ENCODE assay signal across 1 cellular context in the genomic region with DNA sequence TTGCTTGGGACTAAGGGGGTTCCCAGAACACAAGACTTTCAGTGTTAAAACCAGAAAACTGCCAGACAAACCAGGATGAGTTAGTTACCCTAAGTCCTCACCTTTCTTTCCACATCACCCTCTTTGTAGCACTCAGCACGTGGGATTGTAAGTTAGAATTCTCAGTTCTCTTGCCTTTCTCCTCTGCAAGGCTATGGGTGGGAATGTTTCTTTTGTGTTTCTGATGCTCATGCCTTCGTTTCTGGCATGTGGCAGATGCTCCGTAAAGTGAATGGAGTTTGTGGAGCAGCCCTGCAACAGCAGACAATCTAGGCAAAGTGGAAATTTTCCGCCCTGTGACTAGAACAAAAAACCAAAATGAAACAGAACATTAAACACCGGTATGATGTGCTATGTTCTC.
A peak's percentile ranks its signal among the peaks of the same experiment; 100 is the strongest.
TF ChIP-seq lines count a peak whose summit lies in the region.

No MANE protein-coding gene starts in this region.

TF ChIP-seq in HepG2, 621 proteins besides CTCF, POLR2A, EP300 and RAD21 (continued from another document and continues in another):
- TF ChIP-seq AFF4 (CRISPR knock-in tag; IDR thresholded peaks at IDR 0.05) (no peak), ZNF747 (CRISPR knock-in tag; IDR thresholded peaks at IDR 0.05; ENCODE audit: borderline replicate concordance) (no peak), GATAD1 (CRISPR knock-in tag; IDR thresholded peaks at IDR 0.05) (no peak), ZFX (CRISPR knock-in tag; IDR thresholded peaks at IDR 0.05; ENCODE audit: low read depth) (no peak), RXRB (CRISPR knock-in tag; IDR thresholded peaks at IDR 0.05; ENCODE audit: borderline replicate concordance) (no peak), ZMYM2 (CRISPR knock-in tag; IDR thresholded peaks at IDR 0.05) (no peak), MED8 (CRISPR knock-in tag; IDR thresholded peaks at IDR 0.05; ENCODE audit: insufficient replicate concordance) (no peak), ZNF567 (CRISPR knock-in tag; IDR thresholded peaks at IDR 0.05; ENCODE audit: borderline replicate concordance) (peak; percentile 80; the same call in 1 of the 2 replicates), NFE2L1 (CRISPR knock-in tag; IDR thresholded peaks at IDR 0.05; ENCODE audit: borderline replicate concordance) (no peak), ZNF569 (CRISPR knock-in tag; IDR thresholded peaks at IDR 0.05; ENCODE audit: borderline replicate concordance) (no peak), ZNF329 (CRISPR knock-in tag; IDR thresholded peaks at IDR 0.05; ENCODE audit: low read depth) (no peak), KLF9 (CRISPR knock-in tag; IDR thresholded peaks at IDR 0.05; ENCODE audit: low read depth) (no peak), PHF20 (CRISPR knock-in tag; IDR thresholded peaks at IDR 0.05) (no peak), CCDC6 (CRISPR knock-in tag; IDR thresholded peaks at IDR 0.05) (no peak), MTF1 (CRISPR knock-in tag; IDR thresholded peaks at IDR 0.05) (no peak), ISL2 (CRISPR knock-in tag; IDR thresholded peaks at IDR 0.05) (no peak), NFKBIZ (CRISPR knock-in tag; IDR thresholded peaks at IDR 0.05) (no peak), RERE (CRISPR knock-in tag; IDR thresholded peaks at IDR 0.05; ENCODE audit: low read depth) (no peak), SMYD3 (CRISPR knock-in tag; IDR thresholded peaks at IDR 0.05) (no peak), ISX (CRISPR knock-in tag; conservative IDR thresholded peaks at IDR 0.05) (no peak), NFIC (IDR thresholded peaks at IDR 0.05; ENCODE audit: low read length) (no peak), ZBTB1 (CRISPR knock-in tag; IDR thresholded peaks at IDR 0.05; ENCODE audit: borderline replicate concordance) (no peak), ZNF337 (CRISPR knock-in tag; IDR thresholded peaks at IDR 0.05; ENCODE audit: borderline replicate concordance, low read depth) (no peak), ZNF775 (CRISPR knock-in tag; IDR thresholded peaks at IDR 0.05; ENCODE audit: borderline replicate concordance) (no peak), PTBP1 (IDR thresholded peaks at IDR 0.05; ENCODE audit: low read depth, low read length, poor library complexity, severe bottlenecking) (no peak), SYNCRIP (IDR thresholded peaks at IDR 0.05; ENCODE audit: insufficient read depth, low read depth, low read length) (no peak), ZBTB43 (CRISPR knock-in tag; conservative IDR thresholded peaks at IDR 0.05) (no peak), ZSCAN20 (CRISPR knock-in tag; IDR thresholded peaks at IDR 0.05; ENCODE audit: borderline replicate concordance) (no peak), ATF2 (CRISPR knock-in tag; IDR thresholded peaks at IDR 0.05) (no peak), SP1 (IDR thresholded peaks at IDR 0.05) (no peak), SP1 (CRISPR knock-in tag; IDR thresholded peaks at IDR 0.05) (no peak), BRD4 (CRISPR knock-in tag; IDR thresholded peaks at IDR 0.05) (no peak; the same call in 1 of the 2 replicates)
- TF ChIP-seq, protein P1, sequence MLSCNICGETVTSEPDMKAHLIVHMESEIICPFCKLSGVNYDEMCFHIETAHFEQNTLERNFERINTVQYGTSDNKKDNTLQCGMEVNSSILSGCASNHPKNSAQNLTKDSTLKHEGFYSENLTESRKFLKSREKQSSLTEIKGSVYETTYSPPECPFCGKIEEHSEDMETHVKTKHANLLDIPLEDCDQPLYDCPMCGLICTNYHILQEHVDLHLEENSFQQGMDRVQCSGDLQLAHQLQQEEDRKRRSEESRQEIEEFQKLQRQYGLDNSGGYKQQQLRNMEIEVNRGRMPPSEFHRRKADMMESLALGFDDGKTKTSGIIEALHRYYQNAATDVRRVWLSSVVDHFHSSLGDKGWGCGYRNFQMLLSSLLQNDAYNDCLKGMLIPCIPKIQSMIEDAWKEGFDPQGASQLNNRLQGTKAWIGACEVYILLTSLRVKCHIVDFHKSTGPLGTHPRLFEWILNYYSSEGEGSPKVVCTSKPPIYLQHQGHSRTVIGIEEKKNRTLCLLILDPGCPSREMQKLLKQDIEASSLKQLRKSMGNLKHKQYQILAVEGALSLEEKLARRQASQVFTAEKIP (CRISPR knock-in tag; IDR thresholded peaks at IDR 0.05; ENCODE audit: borderline replicate concordance), result no peak
- TF ChIP-seq, protein P2, sequence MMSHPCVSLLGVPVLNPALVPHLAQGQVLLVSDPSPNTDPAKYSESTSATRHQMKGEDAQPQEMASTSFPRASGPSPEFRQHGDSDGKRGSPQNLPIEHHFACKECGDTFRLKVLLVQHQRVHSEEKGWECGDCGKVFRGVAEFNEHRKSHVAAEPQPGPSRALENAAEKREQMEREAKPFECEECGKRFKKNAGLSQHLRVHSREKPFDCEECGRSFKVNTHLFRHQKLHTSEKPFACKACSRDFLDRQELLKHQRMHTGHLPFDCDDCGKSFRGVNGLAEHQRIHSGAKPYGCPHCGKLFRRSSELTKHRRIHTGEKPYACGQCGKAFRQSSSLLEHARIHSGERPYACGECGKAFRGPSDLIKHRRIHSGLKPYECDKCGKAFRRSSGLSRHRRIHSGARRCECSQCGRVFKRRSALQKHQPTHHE (CRISPR knock-in tag; IDR thresholded peaks at IDR 0.05; ENCODE audit: borderline replicate concordance), result no peak
- TF ChIP-seq, protein P3, sequence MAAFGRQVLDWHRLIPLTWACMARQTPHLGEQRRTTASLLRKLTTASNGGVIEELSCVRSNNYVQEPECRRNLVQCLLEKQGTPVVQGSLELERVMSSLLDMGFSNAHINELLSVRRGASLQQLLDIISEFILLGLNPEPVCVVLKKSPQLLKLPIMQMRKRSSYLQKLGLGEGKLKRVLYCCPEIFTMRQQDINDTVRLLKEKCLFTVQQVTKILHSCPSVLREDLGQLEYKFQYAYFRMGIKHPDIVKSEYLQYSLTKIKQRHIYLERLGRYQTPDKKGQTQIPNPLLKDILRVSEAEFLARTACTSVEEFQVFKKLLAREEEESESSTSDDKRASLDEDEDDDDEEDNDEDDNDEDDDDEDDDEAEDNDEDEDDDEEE (CRISPR knock-in tag; IDR thresholded peaks at IDR 0.05), result no peak
- TF ChIP-seq, protein P4, sequence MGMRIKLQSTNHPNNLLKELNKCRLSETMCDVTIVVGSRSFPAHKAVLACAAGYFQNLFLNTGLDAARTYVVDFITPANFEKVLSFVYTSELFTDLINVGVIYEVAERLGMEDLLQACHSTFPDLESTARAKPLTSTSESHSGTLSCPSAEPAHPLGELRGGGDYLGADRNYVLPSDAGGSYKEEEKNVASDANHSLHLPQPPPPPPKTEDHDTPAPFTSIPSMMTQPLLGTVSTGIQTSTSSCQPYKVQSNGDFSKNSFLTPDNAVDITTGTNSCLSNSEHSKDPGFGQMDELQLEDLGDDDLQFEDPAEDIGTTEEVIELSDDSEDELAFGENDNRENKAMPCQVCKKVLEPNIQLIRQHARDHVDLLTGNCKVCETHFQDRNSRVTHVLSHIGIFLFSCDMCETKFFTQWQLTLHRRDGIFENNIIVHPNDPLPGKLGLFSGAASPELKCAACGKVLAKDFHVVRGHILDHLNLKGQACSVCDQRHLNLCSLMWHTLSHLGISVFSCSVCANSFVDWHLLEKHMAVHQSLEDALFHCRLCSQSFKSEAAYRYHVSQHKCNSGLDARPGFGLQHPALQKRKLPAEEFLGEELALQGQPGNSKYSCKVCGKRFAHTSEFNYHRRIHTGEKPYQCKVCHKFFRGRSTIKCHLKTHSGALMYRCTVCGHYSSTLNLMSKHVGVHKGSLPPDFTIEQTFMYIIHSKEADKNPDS (CRISPR knock-in tag; IDR thresholded peaks at IDR 0.05), result no peak
